Comparison of ENCODE assay signal across 8 cellular contexts in the genomic region with DNA sequence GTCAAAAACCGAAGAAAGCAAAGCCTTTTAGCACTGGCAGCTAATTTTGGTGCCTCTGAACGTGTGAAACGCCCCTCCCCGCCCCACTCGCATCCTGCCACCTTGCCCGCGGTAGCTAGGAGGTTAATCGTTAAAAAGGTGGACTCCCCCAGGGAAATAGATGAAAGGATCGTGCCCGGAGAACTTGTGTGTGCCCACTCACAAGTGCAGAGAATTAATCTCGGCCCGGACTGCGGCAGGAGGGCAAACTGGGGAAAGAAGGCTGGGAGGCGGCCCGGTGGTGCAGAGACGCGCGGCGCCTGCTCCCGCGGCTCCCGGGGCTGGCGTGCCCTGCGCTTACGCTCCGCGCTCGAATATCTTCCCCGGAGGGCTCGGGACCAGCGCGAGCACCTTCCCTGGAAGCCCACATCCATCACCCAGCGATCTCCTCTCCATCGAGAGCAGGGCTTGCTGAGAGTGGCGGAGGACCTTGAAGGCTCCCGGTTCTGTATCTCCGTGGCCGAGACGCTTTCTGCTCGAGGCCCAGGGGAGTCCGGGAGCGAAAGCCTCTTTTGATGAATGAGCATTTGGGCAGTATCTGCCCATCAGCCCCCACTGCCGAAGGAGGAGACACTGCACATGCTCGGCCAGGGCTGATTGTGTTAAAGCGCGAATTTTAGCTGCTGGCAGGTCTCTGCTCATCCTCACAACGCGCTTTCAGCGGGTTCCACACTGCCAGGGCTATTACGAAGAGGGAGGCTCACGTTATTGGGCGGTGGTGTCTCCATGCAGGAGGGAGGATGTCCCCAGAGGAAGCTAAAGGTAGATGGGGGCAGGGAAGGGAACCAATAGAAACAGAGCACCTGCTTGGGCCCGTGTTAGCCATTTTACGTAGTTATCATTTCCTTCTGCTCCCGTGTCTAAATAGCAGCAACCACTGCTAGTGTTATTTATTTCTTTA. TPM values are rescaled to one million over a fixed set of nuclear protein-coding genes. Genes with fewer than 3 reads are reported as not detected.
DNase-seq lines count a peak whose midpoint lies in the region; ATAC-seq and TF ChIP-seq lines count a peak whose summit lies in the region.

No MANE protein-coding gene starts in this region.

- H3K36me3 ChIP-seq in endodermal cell (ENCODE audit: control insufficient read depth, insufficient read depth, low read length) = no peaks in the 10 kb centered on the region
- no peaks in the 10 kb centered on the region for H3K36me3 ChIP-seq in mesenchymal stem cell (ENCODE audit: control insufficient read depth in 1 of 2, insufficient read depth in 2 of 2, low read depth in 1 of 2, low read length in 2 of 2)

- peak overlapping the region; percentile 49 for H2AFZ ChIP-seq in mesenchymal stem cell (ENCODE audit: low read depth, low read length)

- H3K36me3 Mint-ChIP-seq in activated CD4-positive, alpha-beta T cell treated with anti-CD3 and anti-CD28 coated beads for 36 hours (ENCODE audit: low read depth) = no peaks in the 10 kb centered on the region
- H3K36me3 Mint-ChIP-seq in endodermal cell (ENCODE audit: low read depth) = no peaks in the 10 kb centered on the region

- no peaks in the 10 kb centered on the region for H3K79me1 ChIP-seq in mesenchymal stem cell (replicated peaks; ENCODE audit: low read length, poor library complexity, severe bottlenecking)

- H2BK120ac ChIP-seq in mesenchymal stem cell (ENCODE audit: low read depth, low read length) = no peak overlapping the region

- no peak overlapping the region for H3K14ac ChIP-seq in mesenchymal stem cell (ENCODE audit: low read length in 2 of 2)

- no peak overlapping the region for H2BK5ac ChIP-seq in mesenchymal stem cell (ENCODE audit: low read depth, low read length, poor library complexity, severe bottlenecking)

- no peak overlapping the region for H3K27ac Mint-ChIP-seq in activated CD4-positive, alpha-beta T cell treated with anti-CD3 and anti-CD28 coated beads for 36 hours
- no peak overlapping the region for H3K27ac Mint-ChIP-seq in endodermal cell

- H3K23ac ChIP-seq in mesenchymal stem cell (ENCODE audit: low read length in 2 of 2) = no peak overlapping the region

- H3K9ac ChIP-seq in endodermal cell (ENCODE audit: extremely low read depth, low read length, poor library complexity, severe bottlenecking) (no peak overlapping the region), mesenchymal stem cell (ENCODE audit: low read length) (peak overlapping the region; percentile 64)

- no peak overlapping the region for H2BK15ac ChIP-seq in mesenchymal stem cell (ENCODE audit: low read depth, poor library complexity, severe bottlenecking)

- POLR2A ChIA-PET in activated CD4-positive, alpha-beta T cell treated with anti-CD3 and anti-CD28 coated beads for 36 hours (lab: Charles Lee) = no interaction called here

- H4K91ac ChIP-seq in mesenchymal stem cell (ENCODE audit: low read length) = no peak overlapping the region

- H3K18ac ChIP-seq in mesenchymal stem cell (ENCODE audit: low read depth in 1 of 2, low read length in 2 of 2) = no peak overlapping the region

- CTCF ChIA-PET in activated CD4-positive, alpha-beta T cell treated with anti-CD3 and anti-CD28 coated beads for 36 hours (lab: Charles Lee) = interaction anchor here (0.6 to 2.0 kb wide), 3 partner anchors 19 to 367 kb away, joined by 3 to 6 read pairs (median 4); no protein-coding TSS in a partner anchor

- intact Hi-C loops in activated CD4-positive, alpha-beta T cell treated with anti-CD3 and anti-CD28 coated beads for 36 hours (cut with DNase I, micrococcal nuclease) = no loop called here

- H3K4ac ChIP-seq in mesenchymal stem cell (ENCODE audit: low read depth in 1 of 2, low read length in 2 of 2) = no peak overlapping the region

- H3K9me3 ChIP-seq in endodermal cell (ENCODE audit: control insufficient read depth, low read length) = no peaks in the 10 kb centered on the region
- H3K9me3 ChIP-seq in mesenchymal stem cell (ENCODE audit: control insufficient read depth, low read length) = no peaks in the 10 kb centered on the region

- H2AK5ac ChIP-seq in mesenchymal stem cell (ENCODE audit: low read length, severe bottlenecking) = no peak overlapping the region

- H3K9me3 Mint-ChIP-seq in activated CD4-positive, alpha-beta T cell treated with anti-CD3 and anti-CD28 coated beads for 36 hours (ENCODE audit: low read depth) = no peaks in the 10 kb centered on the region
- H3K9me3 Mint-ChIP-seq in endodermal cell = no peaks in the 10 kb centered on the region

- 2 to 4% methylated on average over 24 to 55 of the region's 55 CpGs for WGBS in endodermal cell (ENCODE audit: insufficient coverage in 1 of 2, insufficient read length in 1 of 2), 2 experiments
- WGBS in mesenchymal stem cell = 4% methylated on average over 50 of the region's 55 CpGs

- H3K4me3 ChIP-seq in endodermal cell (ENCODE audit: low read length) (peak overlapping the region; percentile 78), mesenchymal stem cell (ENCODE audit: insufficient read depth in 1 of 2, low read depth in 1 of 2, low read length in 2 of 2) (peak overlapping the region; percentile 52 to 83)

- H3K27me3 ChIP-seq in endodermal cell (ENCODE audit: control insufficient read depth, insufficient read depth, low read length, poor library complexity, severe bottlenecking) (peaks cover 50% of the 10 kb centered on the region), mesenchymal stem cell (ENCODE audit: control insufficient read depth in 1 of 2, insufficient read depth in 1 of 2, low read length in 2 of 2) (peaks cover 24 to 25% of the 10 kb centered on the region in 2 experiments)

- H3K4me1 ChIP-seq in endodermal cell (ENCODE audit: control insufficient read depth, insufficient read depth, low read length) = no peaks in the 10 kb centered on the region
- peaks cover 17% of the 10 kb centered on the region for H3K4me1 ChIP-seq in mesenchymal stem cell (ENCODE audit: control insufficient read depth, insufficient read depth, low read depth, low read length)

- peak; percentile 36 for ATAC-seq in GM21717 (IDR thresholded peaks at IDR 0.05; ENCODE audit: unreplicated experiment)
- peak; percentile 42 for ATAC-seq in activated CD4-positive, alpha-beta T cell treated with anti-CD3 and anti-CD28 coated beads for 36 hours

- no peak overlapping the region for H2BK12ac ChIP-seq in mesenchymal stem cell (ENCODE audit: low read length in 2 of 2)

- peaks cover 27% of the 10 kb centered on the region for H3K27me3 Mint-ChIP-seq in activated CD4-positive, alpha-beta T cell treated with anti-CD3 and anti-CD28 coated beads for 36 hours
- H3K27me3 Mint-ChIP-seq in endodermal cell (ENCODE audit: insufficient read depth) = peaks cover 34% of the 10 kb centered on the region

- peak; percentile 34 for DNase-seq in EL
- DNase-seq in M059J (ENCODE audit: low read depth) = peak; percentile 20
- peak; percentile 40 for DNase-seq in activated CD4-positive, alpha-beta T cell treated with anti-CD3 and anti-CD28 coated beads for 36 hours
- peak; percentile 81 for DNase-seq in endodermal cell
- peak; percentile 28 for DNase-seq in mesenchymal stem cell
- peak in 19 of 49 donors; percentile 2 to 67 (median 14) for DNase-seq in substantia nigra (lab: John Stamatoyannopoulos, UW)
- no peak for DNase-seq in NOMO-1 treated with dmso at 0.1 percent for 144 hours (lab: John Stamatoyannopoulos, UW; ENCODE audit: unreplicated experiment)

- H3K4me3 Mint-ChIP-seq in activated CD4-positive, alpha-beta T cell treated with anti-CD3 and anti-CD28 coated beads for 36 hours = peak overlapping the region; percentile 77
- H3K4me3 Mint-ChIP-seq in endodermal cell = peak overlapping the region; percentile 66

- no peak for TF ChIP-seq CTCF in endodermal cell (conservative IDR thresholded peaks at IDR 0.05)

- peaks cover 10% of the 10 kb centered on the region for H3K4me1 Mint-ChIP-seq in activated CD4-positive, alpha-beta T cell treated with anti-CD3 and anti-CD28 coated beads for 36 hours
- peaks cover 7% of the 10 kb centered on the region for H3K4me1 Mint-ChIP-seq in endodermal cell

- H3K4me2 ChIP-seq in mesenchymal stem cell (ENCODE audit: low read length, poor library complexity, severe bottlenecking) = peak overlapping the region; percentile 97

- H3K27ac ChIP-seq in endodermal cell (ENCODE audit: low read depth, low read length) (no peak overlapping the region), mesenchymal stem cell (ENCODE audit: low read length, poor library complexity, severe bottlenecking) (no peak overlapping the region), substantia nigra (ENCODE audit: low read depth, low read length, poor library complexity, severe bottlenecking) (peak overlapping the region; percentile 38)

- H4K8ac ChIP-seq in mesenchymal stem cell (ENCODE audit: low read length) = no peak overlapping the region

RNA-seq across cellular contexts. Expression of a gene that starts 1.3 kb away (rescaled TPM):
- total RNA-seq in M059J (2014; rRNA removed; shearing (Covaris generic)) = not detected in 2 replicates
- not detected for total RNA-seq in activated CD4-positive, alpha-beta T cell treated with anti-CD3 and anti-CD28 coated beads for 36 hours
- total RNA-seq in endodermal cell = 1 to 10 TPM in 1 of 2 donors, under 1 TPM in 1; 0.64 to 2.3 TPM
- polyA plus RNA-seq in endodermal cell (2013, experiment 1 of 2) = 3.1 TPM
- polyA plus RNA-seq in endodermal cell (2013, experiment 2 of 2) = 0.70 TPM
- not detected for polyA plus RNA-seq in mesenchymal stem cell (2013, experiment 1 of 2)
- polyA plus RNA-seq in mesenchymal stem cell (2013, experiment 2 of 2) = not detected
